In genomic region chr22:46234851-46235437, GRCh38 we compare ENCODE assay signal across 18 cellular contexts. TPM values are rescaled to one million over a fixed set of nuclear protein-coding genes. Genes with fewer than 3 reads are reported as not detected.
DNase-seq lines count a peak whose midpoint lies in the region; ATAC-seq, FAIRE-seq and TF ChIP-seq lines count a peak whose summit lies in the region.
"Had no signal": no experiment of that assay in that cellular context is flagged by ENCODE, and none has a peak within 500 bp of the region (broad histone marks: within the 10 kb centered on the region; RNA-seq: fewer than 3 reads in every experiment).

No MANE protein-coding gene starts in this region.

- H3K9me3 ChIP-seq in DND-41 (ENCODE audit: insufficient read depth, low read length, severe bottlenecking) (peaks cover 22% of the 10 kb centered on the region), K562 (replicated peaks; ENCODE audit: control insufficient read depth, insufficient read depth, low read depth, low read length) (no peaks in the 10 kb centered on the region), stomach smooth muscle (ENCODE audit: control insufficient read depth in 2 of 2, low read length in 2 of 2) (no peaks in the 10 kb centered on the region)
- H3K9me3 ChIP-seq: BLaER1 had no signal

- DNase-seq in DND-41, result no peak
- peak; percentile 89 for DNase-seq in OCI-M1 (lab: John Stamatoyannopoulos, UW)
- DNase-seq in K562 (ENCODE audit: extremely low read depth in 1 of 4, low spot score in 3 of 4), result peak; percentile 72 to 81 (median 74)
- DNase-seq in SW480 (ENCODE audit: low spot score), result no peak
- no peak for DNase-seq in COLO829 (ENCODE audit: low spot score)
- DNase-seq: 8988T; AML-193; CD8-positive, alpha-beta memory T cell; DMS53; GM23248 had no signal

- H3K79me2 ChIP-seq in DND-41 (ENCODE audit: insufficient read depth, low read length) (no peaks in the 10 kb centered on the region), K562 (ENCODE audit: control insufficient read depth, insufficient read depth, low read length) (no peaks in the 10 kb centered on the region)

- POLR2A ChIA-PET in K562 (lab: Yijun Ruan, JAX), result interaction anchor here (1.1 to 1.7 kb wide), 2 partner anchors 11 to 33 kb away, joined by 3 to 10 read pairs; partner anchors contain the start of gene TTC38

- no peaks in the 10 kb centered on the region for H3K27me3 ChIP-seq in DND-41 (ENCODE audit: insufficient read depth, low read length, poor library complexity)
- no peaks in the 10 kb centered on the region for H3K27me3 ChIP-seq in K562 (ENCODE audit: control insufficient read depth in 2 of 2, insufficient read depth in 2 of 2, low read length in 2 of 2)
- H3K27me3 ChIP-seq in stomach smooth muscle (ENCODE audit: control insufficient read depth in 1 of 2, insufficient read depth in 2 of 2, low read length in 2 of 2), result no peaks in the 10 kb centered on the region
- H3K27me3 ChIP-seq: BLaER1 had no signal

- H3K36me3 ChIP-seq in DND-41 (ENCODE audit: insufficient read depth, low read length) (peaks cover 63% of the 10 kb centered on the region), K562 (ENCODE audit: control insufficient read depth, insufficient read depth, low read length) (no peaks in the 10 kb centered on the region), stomach smooth muscle (ENCODE audit: control insufficient read depth in 2 of 2, insufficient read depth in 2 of 2, low read length in 2 of 2) (peaks cover 0 to 3% of the 10 kb centered on the region in 2 donors)

- no peak overlapping the region for H3K4me2 ChIP-seq in DND-41 (ENCODE audit: insufficient read depth, low read length)
- H3K4me2 ChIP-seq in K562 (ENCODE audit: insufficient read depth, low read length), result peak overlapping the region; percentile 75

- intact Hi-C loops in K562 (cut with micrococcal nuclease), result no loop called here

- no peak for TF ChIP-seq RAD21 in K562 (CRISPR knock-in tag; conservative IDR thresholded peaks at IDR 0.05 in 1 of 2, IDR thresholded peaks at IDR 0.05 in 1 of 2)

- no peaks in the 10 kb centered on the region for H4K20me1 ChIP-seq in DND-41 (ENCODE audit: insufficient read depth, low read length)
- H4K20me1 ChIP-seq in K562 (replicated peaks; ENCODE audit: control insufficient read depth, insufficient read depth, low read length), result no peaks in the 10 kb centered on the region
- H4K20me1 ChIP-seq: BLaER1 had no signal

- peaks cover 31% of the 10 kb centered on the region for H3K4me1 ChIP-seq in DND-41 (ENCODE audit: insufficient read depth, low read length)
- peaks cover 24 to 27% of the 10 kb centered on the region in 2 experiments; a peak in 4 of 5 replicates for H3K4me1 ChIP-seq in K562 (replicated peaks in 1 of 2; ENCODE audit: control insufficient read depth in 2 of 2, insufficient read depth in 2 of 2, low read length in 2 of 2)
- H3K4me1 ChIP-seq in stomach smooth muscle (ENCODE audit: control insufficient read depth, insufficient read depth, low read length), result peaks cover 35% of the 10 kb centered on the region

- H3K9ac ChIP-seq in DND-41 (ENCODE audit: low read depth, low read length) (no peak overlapping the region), K562 (ENCODE audit: insufficient read depth in 1 of 2, low read depth in 2 of 2, low read length in 2 of 2) (peak overlapping the region; percentile 31 to 45; a peak in 2 of 4 replicates), stomach smooth muscle (ENCODE audit: low read length in 2 of 2) (no peak overlapping the region)
- H3K9ac ChIP-seq: BLaER1, GM23248 had no signal

- CTCF ChIA-PET in K562 (lab: Yijun Ruan, JAX; ENCODE audit: low intra/inter-chr PET ratio), result no interaction called here

- no peaks in the 10 kb centered on the region for H3K9me1 ChIP-seq in K562 (ENCODE audit: control insufficient read depth, insufficient read depth, low read length)

- H2AFZ ChIP-seq in DND-41 (ENCODE audit: low read depth, low read length) (no peak overlapping the region), K562 (ENCODE audit: low read depth, low read length) (peak overlapping the region; percentile 85)
- H2AFZ ChIP-seq: GM23248 had no signal

- FAIRE-seq in K562 (lab: Jason Lieb, UNC), result peak; percentile 88
- FAIRE-seq: GM18507, H54 had no signal

- no peak for TF ChIP-seq POLR2A in K562 (conservative IDR thresholded peaks at IDR 0.05)

- no TSS peak for BruUV-seq in K562 (replicated peaks; lab: Mats Ljungman, UMichigan)

- ATAC-seq in DND-41 (ENCODE audit: insufficient read depth, low read depth) (no peak), K562 (peak; percentile 88), GM21447 (IDR thresholded peaks at IDR 0.05; ENCODE audit: unreplicated experiment) (no peak)
- ATAC-seq: HCT116 had no signal

- no peak for TF ChIP-seq CTCF in DND-41 (IDR thresholded peaks at IDR 0.05; ENCODE audit: borderline replicate concordance, extremely low read depth, low read length, poor library complexity, severe bottlenecking)
- TF ChIP-seq CTCF in K562 (IDR thresholded peaks at IDR 0.05 in 2 of 3, conservative IDR thresholded peaks at IDR 0.05 in 1 of 3; ENCODE audit: insufficient read depth in 2 of 3, low read depth in 1 of 3, low read length in 3 of 3), result no peak

- H3K27ac ChIP-seq in DND-41 (ENCODE audit: low read length) (peak overlapping the region; percentile 45), K562 (ENCODE audit: extremely low read depth, low read depth, low read length) (peak overlapping the region; percentile 65), stomach smooth muscle (ENCODE audit: low read length) (peak overlapping the region; percentile 58)
- H3K27ac ChIP-seq: GM23248, HL-60 had no signal

- in situ Hi-C loops in K562 (cut with MboI), result no loop called here

- no peak overlapping the region for H3K4me3 ChIP-seq in DND-41 (ENCODE audit: low read depth in 1 of 2, low read length in 2 of 2)
- H3K4me3 ChIP-seq in K562, result no peak overlapping the region
- no peak overlapping the region for H3K4me3 ChIP-seq in stomach smooth muscle (ENCODE audit: low read length in 2 of 2)
- H3K4me3 ChIP-seq: BLaER1, GM23248 had no signal

- WGBS in K562 (ENCODE audit: insufficient coverage, low coverage, missing lambda C conversion rate), result 4% methylated on average over 14 of the region's 14 CpGs

- peak; percentile 46; the same call in 1 of the 2 replicates for TF ChIP-seq EP300 in K562 (IDR thresholded peaks at IDR 0.05; ENCODE audit: low read length)

RNA-seq across cellular contexts. Expression of gene CDPF1, which starts 15.1 kb away (rescaled TPM):
- 5.4 and 14.5 TPM in 2 replicates for total RNA-seq in K562 (2011; cell fraction: chromatin; rRNA removed; ENCODE audit: low replicate concordance)
- total RNA-seq in K562 (2011; cell fraction: nucleolus; rRNA removed), result 12.8 and 13.5 TPM in 2 replicates
- 7.3 and 10.5 TPM in 2 replicates for total RNA-seq in K562 (2011; cell fraction: nucleoplasm; rRNA removed)
- total RNA-seq in K562 (2014; rRNA removed) (14.5 and 18.8 TPM in 2 replicates), K562 (2014; rRNA removed; fragmentation: Illumina TruSeq; extraction: Trizol) (4.6 and 4.9 TPM in 2 replicates), K562 (2015; rRNA removed; fragmentation: Illumina TruSeq; extraction: Trizol) (6.1 and 7.0 TPM in 2 replicates), K562 (2021) (10.2 and 11.1 TPM in 2 replicates)
- polyA plus RNA-seq in K562 (2011; rRNA removed) (9.1 and 13.4 TPM in 2 replicates), K562 (2014; fragmentation: Illumina TruSeq; extraction: Trizol) (10.6 and 11.5 TPM in 2 replicates), K562 (2014; fragmentation: Nextera tagmentation; extraction: Ambion mirVana) (1 to 10 TPM in 1 of 2 experiments, under 1 TPM in 1; 0.84 to 3.2 TPM), K562 (2014; rRNA removed) (19.2 and 19.5 TPM in 2 replicates)
- polyA plus RNA-seq in K562 (2011; cell fraction: cytosol; rRNA removed), result 12.6 and 16.5 TPM in 2 replicates
- polyA plus RNA-seq in K562 (2011; cell fraction: nucleus; rRNA removed), result 31.9 and 35.6 TPM in 2 replicates
- 8.0 and 13.0 TPM in 2 replicates for polyA plus RNA-seq in K562 (2012)
- polyA minus RNA-seq in K562 (2011; rRNA and poly(A)+ RNA removed), result 2.3 and 2.7 TPM in 2 replicates
- polyA minus RNA-seq in K562 (2011; cell fraction: cytosol; rRNA and poly(A)+ RNA removed), result 2.5 and 2.8 TPM in 2 replicates
- 3.9 and 4.2 TPM in 2 replicates for polyA minus RNA-seq in K562 (2011; cell fraction: nucleus; rRNA and poly(A)+ RNA removed)

RNA-seq across cellular contexts. Expression of gene PKDREJ, which starts 28.2 kb away (rescaled TPM):
- 0.05 TPM in 1 of 2 replicates, not detected in the other for total RNA-seq in K562 (2011; cell fraction: chromatin; rRNA removed; ENCODE audit: low replicate concordance)
- total RNA-seq in K562 (2011; cell fraction: nucleolus; rRNA removed), result not detected in 2 replicates
- not detected in 2 replicates for total RNA-seq in K562 (2011; cell fraction: nucleoplasm; rRNA removed)
- total RNA-seq in K562 (2014; rRNA removed) (not detected in 2 replicates), K562 (2014; rRNA removed; fragmentation: Illumina TruSeq; extraction: Trizol) (not detected in 2 replicates), K562 (2015; rRNA removed; fragmentation: Illumina TruSeq; extraction: Trizol) (not detected in 2 replicates), K562 (2021) (not detected in 2 replicates)
- polyA plus RNA-seq in K562 (2011; rRNA removed) (not detected in 2 replicates), K562 (2014; fragmentation: Illumina TruSeq; extraction: Trizol) (not detected in 2 replicates), K562 (2014; fragmentation: Nextera tagmentation; extraction: Ambion mirVana) (under 1 TPM in 1 of 2 experiments, not detected in 1; 0.03 TPM), K562 (2014; rRNA removed) (not detected in 2 replicates)
- not detected in 2 replicates for polyA plus RNA-seq in K562 (2011; cell fraction: cytosol; rRNA removed)
- polyA plus RNA-seq in K562 (2011; cell fraction: nucleus; rRNA removed), result 0.01 TPM in 1 of 2 replicates, not detected in the other
- 0.18 and 0.47 TPM in 2 replicates for polyA plus RNA-seq in K562 (2012)
- polyA minus RNA-seq in K562 (2011; rRNA and poly(A)+ RNA removed), result not detected in 2 replicates
- not detected in 2 replicates for polyA minus RNA-seq in K562 (2011; cell fraction: cytosol; rRNA and poly(A)+ RNA removed)
- not detected in 2 replicates for polyA minus RNA-seq in K562 (2011; cell fraction: nucleus; rRNA and poly(A)+ RNA removed)
- total RNA-seq: CD8-positive, alpha-beta memory T cell; Daoy; GM23248 had no signal

RNA-seq across cellular contexts. Expression of gene TTC38, which starts 32.9 kb away (rescaled TPM):
- total RNA-seq in K562 (2011; cell fraction: chromatin; rRNA removed; ENCODE audit: low replicate concordance), result 44.5 and 81.7 TPM in 2 replicates
- total RNA-seq in K562 (2011; cell fraction: nucleolus; rRNA removed), result 45.4 and 50.8 TPM in 2 replicates
- 39.4 and 44.0 TPM in 2 replicates for total RNA-seq in K562 (2011; cell fraction: nucleoplasm; rRNA removed)
- 18.1 and 27.6 TPM in 2 replicates for total RNA-seq in K562 (2014; rRNA removed)
- 12.5 and 14.4 TPM in 2 replicates for total RNA-seq in K562 (2014; rRNA removed; fragmentation: Illumina TruSeq; extraction: Trizol)
- total RNA-seq in K562 (2015; rRNA removed; fragmentation: Illumina TruSeq; extraction: Trizol), result 18.2 and 22.2 TPM in 2 replicates
- 23.0 and 28.4 TPM in 2 replicates for total RNA-seq in K562 (2021)
- polyA plus RNA-seq in K562 (2011; rRNA removed), result 21.4 and 38.9 TPM in 2 replicates
- 32.9 and 33.8 TPM in 2 replicates for polyA plus RNA-seq in K562 (2011; cell fraction: cytosol; rRNA removed)
- 55.5 and 90.2 TPM in 2 replicates for polyA plus RNA-seq in K562 (2011; cell fraction: nucleus; rRNA removed)
- 13.8 and 18.0 TPM in 2 replicates for polyA plus RNA-seq in K562 (2012)
- polyA plus RNA-seq in K562 (2014; fragmentation: Illumina TruSeq; extraction: Trizol), result 16.9 and 17.9 TPM in 2 replicates
- polyA plus RNA-seq in K562 (2014; fragmentation: Nextera tagmentation; extraction: Ambion mirVana), result 1 to 10 TPM in 1 of 2 experiments, under 1 TPM in 1; 0.84 to 2.5 TPM
- 13.9 and 20.3 TPM in 2 replicates for polyA plus RNA-seq in K562 (2014; rRNA removed)
- polyA minus RNA-seq in K562 (2011; rRNA and poly(A)+ RNA removed), result 22.3 and 22.8 TPM in 2 replicates
- 16.7 and 34.3 TPM in 2 replicates for polyA minus RNA-seq in K562 (2011; cell fraction: cytosol; rRNA and poly(A)+ RNA removed)
- polyA minus RNA-seq in K562 (2011; cell fraction: nucleus; rRNA and poly(A)+ RNA removed), result 19.3 and 27.3 TPM in 2 replicates

Comparison
In these comparisons a context has a peak if more than half of its experiments do, and no peak if none do; other contexts are left out.
1. DNase-seq: peak in OCI-M1 (single experiment) and K562 (4 of 4); none in DND-41 (single experiment), SW480 (single experiment) and COLO829 (single experiment).
2. H3K9ac ChIP-seq: peak in K562 (2 of 2); none in DND-41 (single experiment) and stomach smooth muscle (0 of 2).
3. Peak in every context shown above with its lines, with median percentiles within 50 percentile points of each other: H3K27ac ChIP-seq.